9 cellular contexts compared by ENCODE assay signal in the genomic region with DNA sequence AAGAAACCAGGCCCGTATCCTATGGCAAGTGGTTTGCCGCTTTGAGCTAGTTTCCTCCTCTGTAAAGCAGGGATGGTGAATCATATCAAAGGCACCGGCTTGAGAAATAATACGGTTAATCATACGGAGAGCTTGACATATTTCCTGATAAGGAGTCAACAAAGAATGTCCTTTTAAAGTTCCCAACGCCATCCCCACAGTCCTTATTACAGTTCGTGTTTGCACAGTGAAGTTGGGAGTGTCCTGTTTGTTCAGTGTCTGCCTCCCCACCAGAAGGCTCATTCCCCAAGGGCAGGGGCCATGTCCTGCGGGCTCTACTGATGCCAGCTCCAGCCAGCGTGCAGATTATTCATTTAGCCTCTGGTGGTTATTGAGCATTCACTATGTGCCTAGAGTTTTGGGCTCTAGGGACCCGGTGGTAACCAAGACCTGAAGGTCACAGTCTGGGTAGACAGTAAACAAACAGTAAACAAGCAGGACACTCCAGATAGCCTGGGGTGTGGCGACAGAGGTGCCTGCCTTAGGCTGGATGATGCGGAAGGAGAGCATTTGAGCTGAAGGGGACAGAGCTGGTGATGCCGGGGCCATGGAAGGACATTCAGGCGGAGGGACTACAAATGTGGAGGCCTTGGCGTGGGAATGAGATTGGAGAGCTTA. TPM values are rescaled to one million over a fixed set of nuclear protein-coding genes. Genes with fewer than 3 reads are reported as not detected.
DNase-seq lines count a peak whose midpoint lies in the region; ATAC-seq and TF ChIP-seq lines count a peak whose summit lies in the region.
"Had no signal": no experiment of that assay in that cellular context is flagged by ENCODE, and none has a peak within 500 bp of the region (broad histone marks: within the 10 kb centered on the region; RNA-seq: fewer than 3 reads in every experiment).

No MANE protein-coding gene starts in this region.

- no peak for ATAC-seq in HG02938 (IDR thresholded peaks at IDR 0.05; ENCODE audit: unreplicated experiment)
- ATAC-seq in HG02763 (IDR thresholded peaks at IDR 0.05; ENCODE audit: unreplicated experiment): no peak

- no peak for TF ChIP-seq CTCF in fibroblast of the aortic adventitia (IDR thresholded peaks at IDR 0.05; ENCODE audit: insufficient read depth, low read length)

- DNase-seq in NCI-H748 (lab: John Stamatoyannopoulos, UW; ENCODE audit: unreplicated experiment): peak; percentile 59
- no peak for DNase-seq in NCI-H748 treated with DMSO at 0.1 percent for 48 hours (lab: John Stamatoyannopoulos, UW)
- DNase-seq in SW 1271 (lab: John Stamatoyannopoulos, UW): peak; percentile 32 to 58
- DNase-seq in fibroblast of the aortic adventitia (ENCODE audit: low read depth): peak; percentile 85
- DNase-seq in NAMALWA (ENCODE audit: low spot score): no peak
- DNase-seq: NCI-H2081 had no signal

- peak overlapping the region in 11 of 21 experiments; percentile 5 to 59 (median 38) for H3K27ac ChIP-seq in skin epidermis

- no peak overlapping the region for H3K4me3 ChIP-seq in fibroblast of the aortic adventitia (ENCODE audit: low read depth, low read length)
- H3K4me3 ChIP-seq in skin epidermis: no peak overlapping the region

RNA-seq across cellular contexts. Expression of gene GRAMD1A, which starts 6.3 kb away (rescaled TPM):
- 25.1 and 27.0 TPM in 2 replicates for total RNA-seq in fibroblast of the aortic adventitia (ENCODE audit: low replicate concordance)

RNA-seq across cellular contexts. Expression of gene SCN1B, which starts 23.8 kb away (rescaled TPM):
- 7.0 and 12.1 TPM in 2 replicates for total RNA-seq in fibroblast of the aortic adventitia (ENCODE audit: low replicate concordance)

RNA-seq across cellular contexts. Expression of gene HPN, which starts 35.1 kb away (rescaled TPM):
- total RNA-seq in fibroblast of the aortic adventitia (ENCODE audit: low replicate concordance): 0.98 TPM in 1 of 2 replicates, not detected in the other

RNA-seq across cellular contexts. Expression of gene ZNF792, which starts 42.4 kb away (rescaled TPM):
- 1.7 and 3.0 TPM in 2 replicates for total RNA-seq in fibroblast of the aortic adventitia (ENCODE audit: low replicate concordance)

Comparison
In these comparisons a context has a peak if more than half of its experiments do, and no peak if none do; other contexts are left out.
1. DNase-seq: peak in NCI-H748 (single experiment), SW 1271 (2 of 2) and fibroblast of the aortic adventitia (single experiment); none in NCI-H748 treated with DMSO at 0.1 percent for 48 hours (single experiment) and NAMALWA (single experiment).